10 cellular contexts compared by ENCODE assay signal in the genomic region with DNA sequence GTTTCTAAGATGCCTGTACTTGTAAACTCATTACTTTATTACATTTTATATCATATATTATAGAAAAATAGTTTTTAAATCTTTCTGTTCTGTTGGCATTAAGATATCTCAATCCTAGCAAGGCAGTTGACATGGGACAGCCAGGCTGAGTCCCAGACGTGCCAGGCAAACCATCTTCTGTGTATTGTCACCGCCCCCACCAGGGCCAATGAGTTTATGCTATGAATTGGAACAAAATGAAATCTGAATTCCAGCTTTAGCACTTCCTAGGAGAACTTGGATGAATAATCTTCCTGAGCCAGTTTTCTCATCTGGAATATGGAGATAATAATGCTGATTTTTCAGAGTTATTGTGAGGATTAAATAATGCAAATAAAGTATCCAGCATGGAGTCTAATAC.
DNase-seq lines count a peak whose midpoint lies in the region; ATAC-seq and TF ChIP-seq lines count a peak whose summit lies in the region.
"Had no signal": no experiment of that assay in that cellular context is flagged by ENCODE, and none has a peak within 500 bp of the region (broad histone marks: within the 10 kb centered on the region; RNA-seq: fewer than 3 reads in every experiment).

No MANE protein-coding gene starts in this region.

- no peaks in the 10 kb centered on the region for H3K36me3 ChIP-seq in cardiac muscle cell
- no peaks in the 10 kb centered on the region for H3K36me3 ChIP-seq in right atrium auricular region
- H3K36me3 ChIP-seq in OCI-LY1 (ENCODE audit: insufficient read depth, low read length): no peaks in the 10 kb centered on the region
- H3K36me3 ChIP-seq in thoracic aorta: no peaks in the 10 kb centered on the region
- H3K36me3 ChIP-seq: vagina had no signal

- TF ChIP-seq CTCF in cardiac muscle cell (IDR thresholded peaks at IDR 0.05; ENCODE audit: low read depth, low read length): peak; percentile 34
- peak in 1 of 2 donors; percentile 56 for TF ChIP-seq CTCF in right atrium auricular region (IDR thresholded peaks at IDR 0.05)
- TF ChIP-seq CTCF in OCI-LY1 (IDR thresholded peaks at IDR 0.05; ENCODE audit: low read length): peak; percentile 25; the same call in 1 of the 2 replicates
- peak; percentile 30 for TF ChIP-seq CTCF in fibroblast of villous mesenchyme (IDR thresholded peaks at IDR 0.05; ENCODE audit: insufficient read depth, low read depth, low read length)
- TF ChIP-seq CTCF in thoracic aorta (IDR thresholded peaks at IDR 0.05): peak; percentile 20
- no peak for TF ChIP-seq CTCF in coronary artery (IDR thresholded peaks at IDR 0.05)

- H3F3A ChIP-seq in OCI-LY1 (ENCODE audit: insufficient read depth, low read length): no peaks in the 10 kb centered on the region

- H3K9me3 ChIP-seq in cardiac muscle cell (ENCODE audit: low read depth) (no peaks in the 10 kb centered on the region), right atrium auricular region (no peaks in the 10 kb centered on the region), OCI-LY1 (ENCODE audit: low read length) (no peaks in the 10 kb centered on the region), thoracic aorta (no peaks in the 10 kb centered on the region)
- H3K9me3 ChIP-seq: vagina had no signal

- H2AFZ ChIP-seq in OCI-LY1 (ENCODE audit: low read length): no peak overlapping the region

- no peak overlapping the region for H3K27ac ChIP-seq in cardiac muscle cell
- H3K27ac ChIP-seq in right atrium auricular region: no peak overlapping the region
- H3K27ac ChIP-seq in OCI-LY1 (ENCODE audit: low read depth, low read length, poor library complexity, severe bottlenecking): no peak overlapping the region
- H3K27ac ChIP-seq in thoracic aorta: no peak overlapping the region
- H3K27ac ChIP-seq in coronary artery: no peak overlapping the region
- H3K27ac ChIP-seq: vagina had no signal

- no peaks in the 10 kb centered on the region for H4K20me1 ChIP-seq in OCI-LY1 (ENCODE audit: insufficient read depth, low read length)

- no peaks in the 10 kb centered on the region for H3K9me2 ChIP-seq in OCI-LY1 (ENCODE audit: low read depth, low read length)

- DNase-seq in cardiac muscle cell (ENCODE audit: low read depth in 1 of 2, low spot score in 1 of 2): peak; percentile 34 to 38
- DNase-seq in right atrium auricular region (ENCODE audit: low spot score): no peak
- peak; percentile 12 for DNase-seq in fibroblast of villous mesenchyme (ENCODE audit: low read depth)
- DNase-seq in thoracic aorta (ENCODE audit: low spot score): no peak
- no peak for DNase-seq in coronary artery (ENCODE audit: low spot score)
- DNase-seq in SKM-1 (lab: John Stamatoyannopoulos, UW; ENCODE audit: unreplicated experiment): no peak
- DNase-seq: GF-D8 had no signal

- H3K9ac ChIP-seq in OCI-LY1 (ENCODE audit: low read length): no peak overlapping the region

- H3K4me1 ChIP-seq in cardiac muscle cell (ENCODE audit: low read depth): no peaks in the 10 kb centered on the region
- H3K4me1 ChIP-seq in right atrium auricular region: no peaks in the 10 kb centered on the region
- H3K4me1 ChIP-seq in OCI-LY1 (ENCODE audit: insufficient read depth, low read length, severe bottlenecking): no peaks in the 10 kb centered on the region
- H3K4me1 ChIP-seq in thoracic aorta (ENCODE audit: control insufficient read depth in 1 of 2, low read depth in 2 of 2): no peaks in the 10 kb centered on the region
- H3K4me1 ChIP-seq: vagina had no signal

- ATAC-seq in thoracic aorta (ENCODE audit: insufficient number of reproducible peaks, low FRiP score, low read depth) (no peak), HG02870 (IDR thresholded peaks at IDR 0.05; ENCODE audit: unreplicated experiment) (no peak)

- no peak overlapping the region for H3K4me3 ChIP-seq in cardiac muscle cell
- no peak overlapping the region for H3K4me3 ChIP-seq in right atrium auricular region
- no peak overlapping the region for H3K4me3 ChIP-seq in OCI-LY1 (ENCODE audit: low read depth, low read length, poor library complexity, severe bottlenecking)
- no peak overlapping the region for H3K4me3 ChIP-seq in fibroblast of villous mesenchyme (ENCODE audit: low read depth, low read length)
- H3K4me3 ChIP-seq in thoracic aorta: no peak overlapping the region
- H3K4me3 ChIP-seq in coronary artery: no peak overlapping the region
- H3K4me3 ChIP-seq: vagina had no signal

- H3K27me3 ChIP-seq in cardiac muscle cell: no peaks in the 10 kb centered on the region
- no peaks in the 10 kb centered on the region for H3K27me3 ChIP-seq in right atrium auricular region
- no peaks in the 10 kb centered on the region for H3K27me3 ChIP-seq in OCI-LY1 (ENCODE audit: insufficient read depth, low read length)
- H3K27me3 ChIP-seq in thoracic aorta (replicated peaks; ENCODE audit: insufficient read depth): no peaks in the 10 kb centered on the region
- H3K27me3 ChIP-seq: vagina had no signal

- H3K79me2 ChIP-seq in OCI-LY1 (ENCODE audit: insufficient read depth, low read length): no peaks in the 10 kb centered on the region

- no peak overlapping the region for H3K4me2 ChIP-seq in OCI-LY1 (ENCODE audit: low read length)

Comparison
In these comparisons a context has a peak if more than half of its experiments do, and no peak if none do; other contexts are left out.
1. DNase-seq: peak in cardiac muscle cell (2 of 2) and fibroblast of villous mesenchyme (single experiment); none in right atrium auricular region (single experiment), thoracic aorta (single experiment), coronary artery (single experiment) and SKM-1 (single experiment).